In the genomic region with DNA sequence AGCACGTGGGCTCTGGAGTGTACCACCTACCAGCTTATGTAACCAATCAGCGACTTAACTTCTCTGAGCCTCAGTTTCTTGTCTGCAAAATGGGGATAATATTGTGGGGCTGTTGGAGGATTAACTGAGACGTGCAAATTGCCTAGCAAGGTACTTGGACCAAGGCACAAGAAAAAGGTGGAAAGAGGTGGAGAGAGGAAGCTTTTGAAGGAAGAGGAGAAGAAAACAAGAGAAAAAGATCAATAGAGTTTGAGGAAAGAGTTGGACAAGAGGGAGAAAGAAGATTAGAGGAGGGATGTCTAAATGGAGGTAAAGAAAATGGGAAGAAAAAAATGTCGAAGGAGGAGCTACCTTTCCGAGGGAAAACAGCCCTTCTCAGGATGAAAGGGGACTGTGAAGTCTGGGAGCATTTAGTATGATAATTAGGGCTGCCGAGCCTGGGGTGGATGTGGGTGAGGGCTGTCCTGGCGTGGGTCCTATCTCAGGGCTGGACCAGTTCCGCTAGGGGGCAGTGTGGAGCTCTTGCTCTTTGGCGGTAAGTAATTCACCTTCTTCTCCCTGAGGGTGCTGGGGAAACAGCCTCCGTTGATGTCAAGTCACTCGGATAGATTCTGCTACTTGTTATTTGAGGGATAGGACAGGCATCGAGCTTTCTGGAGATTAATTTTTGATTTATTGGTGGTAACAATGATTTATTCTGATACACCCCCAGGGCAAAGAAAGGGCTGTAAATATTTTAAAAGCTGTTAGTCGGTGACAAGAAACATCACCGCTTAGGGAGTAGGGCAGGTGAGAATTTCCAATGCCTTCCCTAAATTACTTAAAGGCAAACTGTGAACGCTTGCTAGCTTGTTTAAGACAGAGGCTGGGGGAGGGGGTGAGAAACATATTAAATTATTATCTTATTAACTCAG, we compare ENCODE assay signal across 8 cellular contexts.
DNase-seq lines count a peak whose midpoint lies in the region; ATAC-seq and TF ChIP-seq lines count a peak whose summit lies in the region.

No MANE protein-coding gene starts in this region.

- no peaks in the 10 kb centered on the region for H3K9me3 Mint-ChIP-seq in immature natural killer cell

- no peaks in the 10 kb centered on the region for H3K36me3 Mint-ChIP-seq in immature natural killer cell

- peaks cover 1 to 16% (median 16%) of the 10 kb centered on the region in 3 donors for H3K27me3 Mint-ChIP-seq in immature natural killer cell (ENCODE audit: low read depth in 3 of 3)

- in situ Hi-C loops in astrocyte of the spinal cord (cut with HindIII; ENCODE audit: low sequenced_read_pairs) = no loop called here

- H3K4me1 Mint-ChIP-seq in immature natural killer cell = no peaks in the 10 kb centered on the region

- POLR2A ChIA-PET in GM10248 (lab: Yijun Ruan, JAX) = no interaction called here

- no peak overlapping the region for H3K4me3 Mint-ChIP-seq in immature natural killer cell

- ATAC-seq in GM18517 (IDR thresholded peaks at IDR 0.05; ENCODE audit: unreplicated experiment) = no peak

- CTCF ChIA-PET in GM10248 (lab: Yijun Ruan, JAX) = interaction anchor here (0.7 to 8.9 kb wide), 30 partner anchors 10 to 491 kb away, joined by 3 to 208 read pairs (median 4); no protein-coding TSS in a partner anchor

- peak; percentile 85 for TF ChIP-seq CTCF in GM10248 (IDR thresholded peaks at IDR 0.05; ENCODE audit: control extremely low read depth, extremely low read depth, low read depth, missing control alignments)
- TF ChIP-seq CTCF in astrocyte of the spinal cord (IDR thresholded peaks at IDR 0.05; ENCODE audit: low read depth, low read length) = peak; percentile 90

- DNase-seq in GM10248 (ENCODE audit: extremely low spot score) = peak; percentile 74
- peak; percentile 60 for DNase-seq in NCI-H1092 treated with DMSO at 0.1 percent for 48 hours (lab: John Stamatoyannopoulos, UW)
- DNase-seq in T-helper 9 cell = peak; percentile 84
- DNase-seq in astrocyte of the spinal cord (ENCODE audit: low read depth, low spot score) = peak; percentile 21
- DNase-seq in immature natural killer cell = peak; percentile 49 to 59 (median 52)
- DNase-seq in stimulated activated CD4-positive, alpha-beta T cell treated with anti-CD3 and anti-CD28 coated beads, Interleukin-15, amount 100 ng/mL, for 1 hour (ENCODE audit: low read depth in 1 of 2, low spot score in 1 of 2) = peak; percentile 58 to 73
- DNase-seq in mesenteric fat pad (ENCODE audit: low spot score) = no peak

- H3K4me3 ChIP-seq in astrocyte of the spinal cord (ENCODE audit: low read depth, low read length) = no peak overlapping the region

- no peak overlapping the region for H3K27ac Mint-ChIP-seq in immature natural killer cell
